1 cellular context compared by ENCODE assay signal in the genomic region with DNA sequence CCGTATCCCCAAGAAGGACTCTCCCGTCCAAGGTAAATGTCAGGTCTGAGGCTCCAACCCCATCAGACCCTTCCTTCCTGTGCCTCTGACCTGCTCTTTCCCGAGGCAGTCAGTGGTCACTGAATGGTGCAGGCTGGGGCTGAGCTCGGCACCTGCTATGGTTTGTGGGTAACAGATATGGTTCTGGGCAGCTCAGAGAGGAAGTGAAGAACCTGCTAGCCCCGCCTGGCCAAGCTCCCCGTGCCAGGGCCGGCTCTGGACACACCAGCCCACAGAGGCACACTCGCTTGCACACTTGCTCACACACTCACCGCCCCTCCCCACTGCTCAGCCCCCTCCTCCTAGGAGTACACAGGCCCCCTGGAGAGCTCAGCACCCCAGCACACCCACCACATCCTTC.
A peak's percentile ranks its signal among the peaks of the same experiment; 100 is the strongest.
TF ChIP-seq lines count a peak whose summit lies in the region.

No MANE protein-coding gene starts in this region.

TF ChIP-seq in GM12878, 131 proteins besides CTCF, POLR2A, EP300 and RAD21 (continued from another document):
- TF ChIP-seq SPI1 (IDR thresholded peaks at IDR 0.05; ENCODE audit: borderline replicate concordance, insufficient read depth, low read depth, low read length) (peak; percentile 59; the same call in 1 of the 2 replicates), BHLHE40 (IDR thresholded peaks at IDR 0.05; ENCODE audit: borderline replicate concordance in 1 of 2, low read depth in 2 of 2, low read length in 1 of 2) (0 out of 4 replicates have a peak, but pooled peaks of 1 of the 2 experiments have one; percentile 23), ATF7 (IDR thresholded peaks at IDR 0.05; ENCODE audit: low read depth) (no peak)
- TF ChIP-seq, protein P1, sequence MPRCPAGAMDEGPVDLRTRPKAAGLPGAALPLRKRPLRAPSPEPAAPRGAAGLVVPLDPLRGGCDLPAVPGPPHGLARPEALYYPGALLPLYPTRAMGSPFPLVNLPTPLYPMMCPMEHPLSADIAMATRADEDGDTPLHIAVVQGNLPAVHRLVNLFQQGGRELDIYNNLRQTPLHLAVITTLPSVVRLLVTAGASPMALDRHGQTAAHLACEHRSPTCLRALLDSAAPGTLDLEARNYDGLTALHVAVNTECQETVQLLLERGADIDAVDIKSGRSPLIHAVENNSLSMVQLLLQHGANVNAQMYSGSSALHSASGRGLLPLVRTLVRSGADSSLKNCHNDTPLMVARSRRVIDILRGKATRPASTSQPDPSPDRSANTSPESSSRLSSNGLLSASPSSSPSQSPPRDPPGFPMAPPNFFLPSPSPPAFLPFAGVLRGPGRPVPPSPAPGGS (IDR thresholded peaks at IDR 0.05; ENCODE audit: borderline replicate concordance, insufficient read depth, low read depth, low read length, poor library complexity, severe bottlenecking), result no peak
